Comparison of ENCODE assay signal across 1 cellular context in the genomic region with DNA sequence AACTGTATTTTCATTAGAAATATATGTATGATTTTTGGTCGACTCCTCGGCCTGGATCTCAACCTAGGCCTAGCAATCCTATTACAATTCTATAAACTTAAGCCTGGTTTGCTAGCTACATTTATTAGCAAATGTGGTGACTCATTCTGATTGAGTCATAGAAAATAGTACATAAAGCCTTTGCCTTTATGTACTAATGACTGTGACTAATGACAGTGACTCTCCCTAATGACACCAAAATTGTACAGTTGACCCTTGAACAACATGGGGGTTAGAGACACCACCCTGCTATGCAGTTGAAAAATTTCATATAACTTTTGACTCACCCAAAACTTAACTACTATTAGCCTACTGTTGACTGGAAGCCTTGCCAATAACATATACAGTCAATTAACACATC.
TF ChIP-seq lines count a peak whose summit lies in the region.

No MANE protein-coding gene starts in this region.

TF ChIP-seq in HepG2, 621 proteins besides CTCF, POLR2A, EP300 and RAD21 (continued from another document):
- TF ChIP-seq, protein P1, sequence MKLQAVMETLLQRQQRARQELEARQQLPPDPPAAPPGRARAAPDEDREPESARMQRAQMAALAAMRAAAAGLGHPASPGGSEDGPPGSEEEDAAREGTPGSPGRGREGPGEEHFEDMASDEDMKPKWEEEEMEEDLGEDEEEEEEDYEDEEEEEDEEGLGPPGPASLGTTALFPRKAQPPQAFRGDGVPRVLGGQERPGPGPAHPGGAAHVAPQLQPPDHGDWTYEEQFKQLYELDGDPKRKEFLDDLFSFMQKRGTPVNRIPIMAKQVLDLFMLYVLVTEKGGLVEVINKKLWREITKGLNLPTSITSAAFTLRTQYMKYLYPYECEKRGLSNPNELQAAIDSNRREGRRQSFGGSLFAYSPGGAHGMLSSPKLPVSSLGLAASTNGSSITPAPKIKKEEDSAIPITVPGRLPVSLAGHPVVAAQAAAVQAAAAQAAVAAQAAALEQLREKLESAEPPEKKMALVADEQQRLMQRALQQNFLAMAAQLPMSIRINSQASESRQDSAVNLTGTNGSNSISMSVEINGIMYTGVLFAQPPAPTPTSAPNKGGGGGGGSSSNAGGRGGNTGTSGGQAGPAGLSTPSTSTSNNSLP (IDR thresholded peaks at IDR 0.05; ENCODE audit: low read depth, low read length), result peak; percentile 55
- TF ChIP-seq CREB1 (IDR thresholded peaks at IDR 0.05), result peak; percentile 31; the same call in 1 of the 2 replicates
- no peak for TF ChIP-seq CREB1 (CRISPR knock-in tag; IDR thresholded peaks at IDR 0.05)
- TF ChIP-seq ZNF644 (CRISPR knock-in tag; IDR thresholded peaks at IDR 0.05; ENCODE audit: low read depth), result no peak
